Comparison of ENCODE assay signal across 8 cellular contexts in the genomic region with DNA sequence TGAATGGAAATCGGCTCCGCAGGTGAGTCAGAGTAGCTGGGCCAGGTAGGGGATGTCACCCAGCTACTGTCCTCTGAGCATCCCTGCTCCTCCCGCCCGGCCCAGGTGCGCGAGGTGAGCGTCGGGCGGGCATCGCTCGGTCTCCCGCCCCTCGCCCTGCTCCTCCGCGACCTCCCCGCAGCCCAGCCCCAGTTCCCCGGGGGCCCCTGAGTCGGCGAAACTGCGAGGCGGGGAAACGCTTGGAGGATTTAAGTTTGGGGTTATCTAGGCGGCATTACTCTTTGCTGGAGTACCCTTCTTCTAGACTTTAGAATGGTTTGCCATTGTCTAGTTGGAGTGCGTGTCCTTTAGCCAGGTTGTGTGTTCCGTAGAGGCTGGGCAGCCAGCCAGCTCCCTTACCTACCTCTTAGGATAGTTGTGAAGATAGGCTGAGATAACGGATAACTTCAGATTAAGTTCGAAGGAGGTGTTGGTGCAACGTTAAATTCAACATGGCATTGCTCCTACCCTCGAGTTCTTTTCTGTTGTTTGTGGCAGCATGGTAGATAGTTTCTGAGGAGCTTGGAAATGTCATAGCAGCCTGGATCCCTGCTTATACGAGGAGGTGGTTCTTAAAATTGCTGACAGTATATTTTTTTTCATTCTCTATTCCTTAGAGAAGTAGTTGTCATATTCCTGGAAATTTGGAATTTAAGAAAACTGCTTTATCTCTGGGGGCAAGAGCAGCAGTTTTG. TPM values are rescaled to one million over a fixed set of nuclear protein-coding genes. Genes with fewer than 3 reads are reported as not detected.
DNase-seq lines count a peak whose midpoint lies in the region; ATAC-seq lines count a peak whose summit lies in the region.

No MANE protein-coding gene starts in this region.

- H3K27me3 Mint-ChIP-seq in activated CD4-positive, alpha-beta T cell treated with anti-CD3 and anti-CD28 coated beads, Interleukin-2, amount 10 ng/mL, durations not matched to agents 7 days and 5 days = no peaks in the 10 kb centered on the region

- H3K4ac ChIP-seq in mesendoderm (ENCODE audit: low read depth, low read length) = peak overlapping the region; percentile 86

- peak overlapping the region; percentile 39 for H3K23ac ChIP-seq in mesendoderm (ENCODE audit: low read length)

- no peaks in the 10 kb centered on the region for H3K79me1 ChIP-seq in mesendoderm (ENCODE audit: low read length)

- peak; percentile 10 for DNase-seq in activated CD4-positive, alpha-beta T cell treated with anti-CD3 and anti-CD28 coated beads, Interleukin-2, amount 10 ng/mL, durations not matched to agents 7 days and 5 days
- DNase-seq in activated CD4-positive, alpha-beta T cell treated with anti-CD3 and anti-CD28 coated beads for 4 hours = no peak
- DNase-seq in OCI-M1 (lab: John Stamatoyannopoulos, UW) = peak; percentile 47
- peak; percentile 66 for DNase-seq in mesendoderm
- DNase-seq in AG20443 (ENCODE audit: low spot score) = no peak
- no peak for DNase-seq in amniotic stem cell (lab: John Stamatoyannopoulos, UW)

- ATAC-seq in HG02981 (IDR thresholded peaks at IDR 0.05; ENCODE audit: unreplicated experiment) = peak; percentile 24

- H3K36me3 ChIP-seq in duodenal mucosa (ENCODE audit: control insufficient read depth in 1 of 2, insufficient read depth in 2 of 2, low read length in 2 of 2) (no peaks in the 10 kb centered on the region), mesendoderm (ENCODE audit: control insufficient read depth, insufficient read depth, low read length) (no peaks in the 10 kb centered on the region)

- WGBS in mesendoderm (ENCODE audit: extremely low coverage, insufficient coverage, low lambda C conversion rate) = no CpG with 5 or more reads among the region's 30 CpGs

- no peaks in the 10 kb centered on the region for H3K9me3 Mint-ChIP-seq in activated CD4-positive, alpha-beta T cell treated with anti-CD3 and anti-CD28 coated beads, Interleukin-2, amount 10 ng/mL, durations not matched to agents 7 days and 5 days

- POLR2A ChIA-PET in activated CD4-positive, alpha-beta T cell treated with anti-CD3 and anti-CD28 coated beads, Interleukin-2, amount 10 ng/mL, durations not matched to agents 7 days and 5 days (lab: Charles Lee) = interaction anchor here (0.7 kb wide), 1 partner anchor 18 kb away, joined by 10 read pairs; no protein-coding TSS in a partner anchor

- H3K56ac ChIP-seq in mesendoderm (ENCODE audit: low read length) = peak overlapping the region; percentile 98

- H3K9ac ChIP-seq in duodenal mucosa (ENCODE audit: low read depth in 1 of 2, low read length in 2 of 2) (peak overlapping the region; percentile 81 to 84), mesendoderm (ENCODE audit: low read length) (peak overlapping the region; percentile 81)

- CTCF ChIA-PET in activated CD4-positive, alpha-beta T cell treated with anti-CD3 and anti-CD28 coated beads, Interleukin-2, amount 10 ng/mL, durations not matched to agents 7 days and 5 days (lab: Charles Lee) = interaction anchor here (0.6 to 1.3 kb wide), 7 partner anchors 10 to 469 kb away, joined by 3 to 5 read pairs (median 3); a partner anchor contains a TSS

- H3K27me3 ChIP-seq in duodenal mucosa (ENCODE audit: control insufficient read depth in 1 of 2, insufficient read depth in 2 of 2, low read length in 2 of 2) (no peaks in the 10 kb centered on the region), mesendoderm (ENCODE audit: insufficient read depth, low read length, poor library complexity) (no peaks in the 10 kb centered on the region)

- H3K4me3 ChIP-seq in duodenal mucosa (ENCODE audit: low read depth in 1 of 2, low read length in 2 of 2) (peak overlapping the region; percentile 80 to 91), mesendoderm (ENCODE audit: low read length) (peak overlapping the region; percentile 94)

- H3K27ac ChIP-seq in duodenal mucosa (ENCODE audit: low read depth, low read length) = peak overlapping the region; percentile 98
- peak overlapping the region; percentile 99 for H3K27ac ChIP-seq in mesendoderm (ENCODE audit: low read depth, low read length)

- H3K4me2 ChIP-seq in mesendoderm (ENCODE audit: low read length) = peak overlapping the region; percentile 51

- H3K27ac Mint-ChIP-seq in activated CD4-positive, alpha-beta T cell treated with anti-CD3 and anti-CD28 coated beads, Interleukin-2, amount 10 ng/mL, durations not matched to agents 7 days and 5 days = peak overlapping the region; percentile 97

- peaks cover 32% of the 10 kb centered on the region for H3K79me2 ChIP-seq in mesendoderm (ENCODE audit: control insufficient read depth, insufficient read depth, low read length)

- H4K8ac ChIP-seq in mesendoderm (ENCODE audit: low read depth, low read length) = no peak overlapping the region

- H2AK5ac ChIP-seq in mesendoderm (ENCODE audit: low read length) = no peak overlapping the region

- H3K4me1 Mint-ChIP-seq in activated CD4-positive, alpha-beta T cell treated with anti-CD3 and anti-CD28 coated beads, Interleukin-2, amount 10 ng/mL, durations not matched to agents 7 days and 5 days = peaks cover 38% of the 10 kb centered on the region

- peak overlapping the region; percentile 89 for H3K4me3 Mint-ChIP-seq in activated CD4-positive, alpha-beta T cell treated with anti-CD3 and anti-CD28 coated beads, Interleukin-2, amount 10 ng/mL, durations not matched to agents 7 days and 5 days

- H3K4me1 ChIP-seq in duodenal mucosa (ENCODE audit: control insufficient read depth in 1 of 2, insufficient read depth in 2 of 2, low read length in 2 of 2) (peaks cover 14 to 20% of the 10 kb centered on the region in 2 donors), mesendoderm (ENCODE audit: control insufficient read depth, low read depth, low read length) (no peaks in the 10 kb centered on the region)

- H3K18ac ChIP-seq in mesendoderm (ENCODE audit: low read length) = peak overlapping the region; percentile 22

- peak overlapping the region; percentile 29 for H2BK5ac ChIP-seq in mesendoderm (ENCODE audit: low read length)

- no peak overlapping the region for H2BK15ac ChIP-seq in mesendoderm (replicated peaks; ENCODE audit: low read depth)

- no peaks in the 10 kb centered on the region for H3K36me3 Mint-ChIP-seq in activated CD4-positive, alpha-beta T cell treated with anti-CD3 and anti-CD28 coated beads, Interleukin-2, amount 10 ng/mL, durations not matched to agents 7 days and 5 days (ENCODE audit: low read depth)

- no peaks in the 10 kb centered on the region for H3K9me3 ChIP-seq in duodenal mucosa (ENCODE audit: control insufficient read depth in 1 of 2, low read length in 2 of 2)

- peak overlapping the region; percentile 29 for H2BK120ac ChIP-seq in mesendoderm (ENCODE audit: low read depth, low read length)

- no peak overlapping the region for H4K5ac ChIP-seq in mesendoderm (ENCODE audit: low read length)

RNA-seq across cellular contexts. Expression of a gene that starts 0.7 kb away (rescaled TPM):
- total RNA-seq in activated CD4-positive, alpha-beta T cell treated with anti-CD3 and anti-CD28 coated beads, Interleukin-2, amount 10 ng/mL, durations not matched to agents 7 days and 5 days = 10 to 100 TPM; 28.7 to 29.4 TPM
- polyA plus RNA-seq in mesendoderm (2013, experiment 1 of 2) = 11.5 TPM
- 10.2 TPM for polyA plus RNA-seq in mesendoderm (2013, experiment 2 of 2)

RNA-seq across cellular contexts. Expression of a gene that starts 48.6 kb away (rescaled TPM):
- total RNA-seq in activated CD4-positive, alpha-beta T cell treated with anti-CD3 and anti-CD28 coated beads, Interleukin-2, amount 10 ng/mL, durations not matched to agents 7 days and 5 days = 10 to 100 TPM; 22.3 to 22.4 TPM
- 24.9 TPM for polyA plus RNA-seq in mesendoderm (2013, experiment 1 of 2)
- polyA plus RNA-seq in mesendoderm (2013, experiment 2 of 2) = 24.4 TPM

Comparison
In these comparisons a context has a peak if more than half of its experiments do, and no peak if none do; other contexts are left out.
1. DNase-seq: peak in activated CD4-positive, alpha-beta T cell treated with anti-CD3 and anti-CD28 coated beads, Interleukin-2, amount 10 ng/mL, durations not matched to agents 7 days and 5 days (single experiment), OCI-M1 (single experiment) and mesendoderm (single experiment); none in activated CD4-positive, alpha-beta T cell treated with anti-CD3 and anti-CD28 coated beads for 4 hours (0 of 2), AG20443 (single experiment) and amniotic stem cell (single experiment).